Comparison of ENCODE assay signal across 8 cellular contexts in genomic region chr14:93007225-93007997, GRCh38.
DNase-seq lines count a peak whose midpoint lies in the region; ATAC-seq, FAIRE-seq and TF ChIP-seq lines count a peak whose summit lies in the region.

No MANE protein-coding gene starts in this region.

- no peaks in the 10 kb centered on the region for H3K27me3 Mint-ChIP-seq in stimulated activated naive CD8-positive, alpha-beta T cell treated with anti-CD3 and anti-CD28 coated beads, Interleukin-15, amount 100 ng/mL, for 72 hours
- peaks cover 24% of the 10 kb centered on the region for H3K27me3 Mint-ChIP-seq in astrocyte (ENCODE audit: low read depth, unreplicated experiment)
- H3K27me3 Mint-ChIP-seq in effector memory CD8-positive, alpha-beta T cell, result no peaks in the 10 kb centered on the region

- no peak for FAIRE-seq in astrocyte (lab: Jason Lieb, UNC)

- H3K9me3 Mint-ChIP-seq in stimulated activated naive CD8-positive, alpha-beta T cell treated with anti-CD3 and anti-CD28 coated beads, Interleukin-15, amount 100 ng/mL, for 72 hours, result no peaks in the 10 kb centered on the region
- H3K9me3 Mint-ChIP-seq in astrocyte (ENCODE audit: unreplicated experiment), result no peaks in the 10 kb centered on the region
- H3K9me3 Mint-ChIP-seq in effector memory CD8-positive, alpha-beta T cell, result no peaks in the 10 kb centered on the region

- DNase-seq in stimulated activated naive CD8-positive, alpha-beta T cell treated with anti-CD3 and anti-CD28 coated beads, Interleukin-15, amount 100 ng/mL, for 72 hours, result no peak
- DNase-seq in stimulated activated naive CD8-positive, alpha-beta T cell treated with anti-CD3 and anti-CD28 coated beads, Interleukin-15, Interleukin-2, amounts not matched to agents 100 U/mL and 50 U/mL, for 24 hours, result no peak
- DNase-seq in astrocyte (ENCODE audit: low read depth) (peak; percentile 78), kidney tubule cell (ENCODE audit: low spot score) (peak; percentile 86), KG1 (lab: John Stamatoyannopoulos, UW) (no peak), NCI-H2171 treated with DMSO at 0.1 percent for 48 hours (lab: John Stamatoyannopoulos, UW) (no peak), COLO829 (ENCODE audit: low spot score) (no peak)
- DNase-seq in effector memory CD8-positive, alpha-beta T cell, result no peak

- H3K4me3 ChIP-seq in astrocyte (ENCODE audit: insufficient read depth, low read depth, low read length), result no peak overlapping the region

- no peak overlapping the region for H3K27ac ChIP-seq in astrocyte (ENCODE audit: low read depth, low read length)

- H3K79me2 ChIP-seq in astrocyte (ENCODE audit: insufficient read depth, low read length), result no peaks in the 10 kb centered on the region

- no peak overlapping the region for H2AFZ ChIP-seq in astrocyte (ENCODE audit: low read depth, low read length)

- H3K4me3 Mint-ChIP-seq in stimulated activated naive CD8-positive, alpha-beta T cell treated with anti-CD3 and anti-CD28 coated beads, Interleukin-15, amount 100 ng/mL, for 72 hours, result no peak overlapping the region
- peak overlapping the region; percentile 66 for H3K4me3 Mint-ChIP-seq in astrocyte (ENCODE audit: unreplicated experiment)
- H3K4me3 Mint-ChIP-seq in effector memory CD8-positive, alpha-beta T cell, result no peak overlapping the region

- H3K36me3 ChIP-seq in astrocyte (ENCODE audit: insufficient read depth, low read length), result no peaks in the 10 kb centered on the region

- H3K27me3 ChIP-seq in astrocyte (ENCODE audit: insufficient read depth, low read length), result peaks cover 3% of the 10 kb centered on the region

- no peak for ATAC-seq in stimulated activated naive CD8-positive, alpha-beta T cell treated with anti-CD3 and anti-CD28 coated beads, Interleukin-15, amount 100 ng/mL, for 72 hours
- no peak for ATAC-seq in stimulated activated naive CD8-positive, alpha-beta T cell treated with anti-CD3 and anti-CD28 coated beads, Interleukin-15, Interleukin-2, amounts not matched to agents 100 U/mL and 50 U/mL, for 24 hours
- no peak for ATAC-seq in effector memory CD8-positive, alpha-beta T cell (replicated peaks)

- no peaks in the 10 kb centered on the region for H3K9me3 ChIP-seq in astrocyte (ENCODE audit: insufficient read depth, low read depth, low read length)

- peaks cover 49% of the 10 kb centered on the region for H3K4me1 Mint-ChIP-seq in stimulated activated naive CD8-positive, alpha-beta T cell treated with anti-CD3 and anti-CD28 coated beads, Interleukin-15, amount 100 ng/mL, for 72 hours
- H3K4me1 Mint-ChIP-seq in astrocyte (ENCODE audit: low read depth, unreplicated experiment), result peaks cover 31% of the 10 kb centered on the region
- peaks cover 26 to 28% of the 10 kb centered on the region in 2 donors for H3K4me1 Mint-ChIP-seq in effector memory CD8-positive, alpha-beta T cell (ENCODE audit: low read depth in 2 of 2)

- H3K9ac ChIP-seq in astrocyte (ENCODE audit: low read length), result no peak overlapping the region

- H3K4me2 ChIP-seq in astrocyte (ENCODE audit: low read length), result peak overlapping the region; percentile 66

- H4K20me1 ChIP-seq in astrocyte (ENCODE audit: insufficient read depth, low read length), result peaks cover 63% of the 10 kb centered on the region

- H3K4me1 ChIP-seq in astrocyte (ENCODE audit: insufficient read depth, low read length), result peaks cover 33% of the 10 kb centered on the region

- no peaks in the 10 kb centered on the region for H3K36me3 Mint-ChIP-seq in astrocyte (ENCODE audit: low read depth, unreplicated experiment)
- H3K36me3 Mint-ChIP-seq in effector memory CD8-positive, alpha-beta T cell (ENCODE audit: insufficient read depth), result peaks cover 4% of the 10 kb centered on the region

- peak overlapping the region; percentile 65 to 78 for H3K27ac Mint-ChIP-seq in stimulated activated naive CD8-positive, alpha-beta T cell treated with anti-CD3 and anti-CD28 coated beads, Interleukin-15, amount 100 ng/mL, for 72 hours
- no peak overlapping the region for H3K27ac Mint-ChIP-seq in astrocyte (ENCODE audit: unreplicated experiment)
- peak overlapping the region in 1 of 2 donors; percentile 31 for H3K27ac Mint-ChIP-seq in effector memory CD8-positive, alpha-beta T cell

- TF ChIP-seq CTCF in astrocyte (IDR thresholded peaks at IDR 0.05; ENCODE audit: insufficient read depth, low read depth, low read length), result no peak

Comparison
In these comparisons a context has a peak if more than half of its experiments do, and no peak if none do; other contexts are left out.
1. DNase-seq: peak in astrocyte (single experiment) and kidney tubule cell (single experiment); none in stimulated activated naive CD8-positive, alpha-beta T cell treated with anti-CD3 and anti-CD28 coated beads, Interleukin-15, amount 100 ng/mL, for 72 hours (0 of 2), stimulated activated naive CD8-positive, alpha-beta T cell treated with anti-CD3 and anti-CD28 coated beads, Interleukin-15, Interleukin-2, amounts not matched to agents 100 U/mL and 50 U/mL, for 24 hours (single experiment), KG1 (single experiment), effector memory CD8-positive, alpha-beta T cell (0 of 3), NCI-H2171 treated with DMSO at 0.1 percent for 48 hours (single experiment) and COLO829 (single experiment).